Comparison of ENCODE assay signal across 14 cellular contexts in the genomic region with DNA sequence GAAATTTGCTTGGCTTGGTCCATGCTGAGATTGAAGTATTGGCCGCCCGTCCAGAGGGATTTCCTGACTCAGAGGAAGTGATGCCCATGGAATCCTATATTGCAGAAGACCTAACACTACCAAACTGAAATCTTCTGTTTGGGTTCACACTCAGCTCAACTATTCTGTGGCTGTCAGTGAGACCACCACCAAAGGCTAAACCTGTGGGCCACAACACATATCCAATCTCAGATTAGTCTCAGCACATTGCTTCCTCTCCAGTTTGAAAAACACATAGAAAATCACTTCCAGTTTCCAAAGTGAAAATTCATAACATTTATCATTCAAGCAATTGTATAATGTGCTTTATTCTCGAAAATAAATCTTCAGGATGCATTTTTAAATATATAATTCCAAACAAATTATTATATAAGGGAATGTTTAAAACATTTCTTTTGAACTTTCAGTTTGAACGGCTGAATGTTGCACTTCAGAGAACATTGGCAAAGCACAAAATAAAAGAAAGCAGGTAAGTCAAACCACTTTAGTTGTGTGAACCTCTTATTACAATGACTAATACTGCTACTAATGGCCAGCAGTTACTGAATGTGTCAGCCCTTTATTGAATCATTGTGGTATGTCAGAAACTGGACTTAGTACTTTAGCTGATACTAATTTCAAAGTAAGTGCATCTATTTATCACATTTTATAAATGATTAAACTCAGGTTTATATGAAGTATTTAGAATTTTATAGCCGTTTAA. TPM values are rescaled to one million over a fixed set of nuclear protein-coding genes. Genes with fewer than 3 reads are reported as not detected.
DNase-seq lines count a peak whose midpoint lies in the region; ATAC-seq and TF ChIP-seq lines count a peak whose summit lies in the region.
"Had no signal": no experiment of that assay in that cellular context is flagged by ENCODE, and none has a peak within 500 bp of the region (broad histone marks: within the 10 kb centered on the region; RNA-seq: fewer than 3 reads in every experiment).

No MANE protein-coding gene starts in this region.

- no peak overlapping the region for H3K27ac Mint-ChIP-seq in progenitor cell of endocrine pancreas
- no peak overlapping the region for H3K27ac Mint-ChIP-seq in WTC11
- H3K27ac Mint-ChIP-seq: activated B cell treated with CpG ODN at 0.5 μM for 24 hours; activated naive CD4-positive, alpha-beta T cell treated with anti-CD3 and anti-CD28 coated beads, Interleukin-2, amount 50 U/mL, for 24 hours had no signal

- DNase-seq in EH (ENCODE audit: low read depth) (peak; percentile 3), astrocyte of the spinal cord (ENCODE audit: low read depth, low spot score) (peak; percentile 12), progenitor cell of endocrine pancreas (ENCODE audit: low spot score, unreplicated experiment) (no peak), DMS79 (lab: John Stamatoyannopoulos, UW) (no peak), UCSD-AML1 (lab: John Stamatoyannopoulos, UW; ENCODE audit: unreplicated experiment) (no peak), WTC11 (ENCODE audit: low spot score) (no peak)
- DNase-seq: activated B cell treated with CpG ODN at 0.5 μM for 24 hours; effector memory CD4-positive, alpha-beta T cell; islet precursor cell; NCI-H1436; uterus had no signal

- H3K4me3 ChIP-seq in astrocyte of the spinal cord (ENCODE audit: low read depth, low read length) = no peak overlapping the region
- H3K4me3 ChIP-seq: uterus had no signal

- H3K9me3 Mint-ChIP-seq in progenitor cell of endocrine pancreas (ENCODE audit: low read depth) (no peaks in the 10 kb centered on the region), WTC11 (no peaks in the 10 kb centered on the region)
- H3K9me3 Mint-ChIP-seq: activated naive CD4-positive, alpha-beta T cell treated with anti-CD3 and anti-CD28 coated beads, Interleukin-2, amount 50 U/mL, for 24 hours had no signal

- H3K27me3 Mint-ChIP-seq in progenitor cell of endocrine pancreas = no peaks in the 10 kb centered on the region
- no peaks in the 10 kb centered on the region for H3K27me3 Mint-ChIP-seq in WTC11 (ENCODE audit: low read depth)
- H3K27me3 Mint-ChIP-seq: activated B cell treated with CpG ODN at 0.5 μM for 24 hours had no signal

- ATAC-seq in GM19397 (IDR thresholded peaks at IDR 0.05; ENCODE audit: unreplicated experiment) = peak; percentile 58
- peak; percentile 92 for ATAC-seq in HG03159 (IDR thresholded peaks at IDR 0.05; ENCODE audit: unreplicated experiment)
- no peak for ATAC-seq in WTC11

- in situ Hi-C loops in astrocyte of the spinal cord (cut with HindIII; ENCODE audit: low sequenced_read_pairs) = no loop called here

- TF ChIP-seq CTCF in astrocyte of the spinal cord (IDR thresholded peaks at IDR 0.05; ENCODE audit: low read depth, low read length) (no peak), progenitor cell of endocrine pancreas (IDR thresholded peaks at IDR 0.05; ENCODE audit: unreplicated experiment) (no peak), WTC11 (IDR thresholded peaks at IDR 0.05) (no peak)

- H3K4me3 Mint-ChIP-seq in progenitor cell of endocrine pancreas (ENCODE audit: low read depth) (no peak overlapping the region), WTC11 (no peak overlapping the region)
- H3K4me3 Mint-ChIP-seq: activated B cell treated with CpG ODN at 0.5 μM for 24 hours; activated naive CD4-positive, alpha-beta T cell treated with anti-CD3 and anti-CD28 coated beads, Interleukin-2, amount 50 U/mL, for 24 hours had no signal

- CTCF ChIA-PET in WTC11 (lab: Charles Lee) = no interaction called here

- POLR2A ChIA-PET in WTC11 (lab: Charles Lee) = no interaction called here

- H3K4me1 Mint-ChIP-seq in progenitor cell of endocrine pancreas (ENCODE audit: low read depth) (peaks cover 21% of the 10 kb centered on the region), WTC11 (peaks cover 9% of the 10 kb centered on the region)
- H3K4me1 Mint-ChIP-seq: activated B cell treated with CpG ODN at 0.5 μM for 24 hours; activated naive CD4-positive, alpha-beta T cell treated with anti-CD3 and anti-CD28 coated beads, Interleukin-2, amount 50 U/mL, for 24 hours had no signal

- peaks cover 1% of the 10 kb centered on the region for H3K36me3 Mint-ChIP-seq in progenitor cell of endocrine pancreas (ENCODE audit: insufficient read depth)
- H3K36me3 Mint-ChIP-seq in WTC11 = no peaks in the 10 kb centered on the region
- H3K36me3 Mint-ChIP-seq: activated naive CD4-positive, alpha-beta T cell treated with anti-CD3 and anti-CD28 coated beads, Interleukin-2, amount 50 U/mL, for 24 hours had no signal

TF ChIP-seq in WTC11, 78 proteins besides CTCF, POLR2A, EP300 and RAD21:
- no peak for TF ChIP-seq GABPB1 (CRISPR knock-in tag; IDR thresholded peaks at IDR 0.05)
TF ChIP-seq in WTC11: peak in this region for 0.

RNA-seq across cellular contexts. Expression of gene GUCY1A1, which starts 37.0 kb away (rescaled TPM):
- total RNA-seq in progenitor cell of endocrine pancreas = 4.0 and 4.7 TPM in 2 replicates
- 0.11 to 0.20 TPM in 2 of 3 replicates, not detected in the other for total RNA-seq in WTC11 (2021)

RNA-seq across cellular contexts. Expression of gene GUCY1B1, which starts 55.2 kb away (rescaled TPM):
- total RNA-seq in progenitor cell of endocrine pancreas (1.5 and 1.9 TPM in 2 replicates), WTC11 (2021) (6.4 to 12.7 TPM (median 7.1 TPM) in 3 replicates)

Comparison
In these comparisons a context has a peak if more than half of its experiments do, and no peak if none do; other contexts are left out.
1. DNase-seq: peak in EH (single experiment) and astrocyte of the spinal cord (single experiment); none in progenitor cell of endocrine pancreas (single experiment), DMS79 (single experiment), UCSD-AML1 (single experiment) and WTC11 (single experiment).